ENCODE assay signal across 2 cellular contexts in the genomic region with DNA sequence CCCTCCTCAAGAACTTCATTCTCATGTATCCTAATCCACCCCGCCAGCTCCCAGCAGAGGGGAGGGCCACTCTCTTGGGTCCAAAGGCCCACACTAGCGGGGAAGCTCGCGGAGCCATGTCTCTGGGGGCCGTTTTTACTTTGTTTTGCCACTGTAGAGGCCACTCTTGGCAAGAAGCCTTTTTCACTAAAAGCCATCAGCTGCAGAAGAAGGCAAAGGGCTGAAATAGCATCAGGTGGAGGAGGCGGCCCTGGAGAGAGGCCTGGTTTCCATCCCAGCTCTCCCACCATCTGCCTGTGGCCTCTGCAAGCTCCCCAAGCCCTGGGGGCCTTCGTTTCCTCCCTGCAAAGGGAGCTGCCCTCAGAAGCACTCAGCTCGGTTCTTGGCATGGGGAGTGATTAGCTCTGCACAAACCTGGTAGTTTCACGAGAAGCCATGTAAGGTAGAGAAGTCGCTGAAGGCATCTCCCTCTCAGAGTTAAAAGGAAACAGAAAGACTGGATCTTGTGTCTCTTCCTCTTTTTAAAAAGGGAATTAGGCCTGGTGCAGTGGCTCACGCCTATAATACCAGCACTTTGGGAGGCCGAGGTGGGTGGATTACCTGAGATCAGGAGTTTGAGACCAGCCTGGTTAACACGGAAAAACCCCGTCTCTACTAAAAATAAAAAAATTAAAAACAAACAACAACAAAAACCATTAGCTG.
TF ChIP-seq lines count a peak whose summit lies in the region.

No MANE protein-coding gene starts in this region.

TF ChIP-seq in SK-N-SH, 30 proteins besides CTCF, POLR2A, EP300 and RAD21 (continued from another document):
- TF ChIP-seq, protein P1, sequence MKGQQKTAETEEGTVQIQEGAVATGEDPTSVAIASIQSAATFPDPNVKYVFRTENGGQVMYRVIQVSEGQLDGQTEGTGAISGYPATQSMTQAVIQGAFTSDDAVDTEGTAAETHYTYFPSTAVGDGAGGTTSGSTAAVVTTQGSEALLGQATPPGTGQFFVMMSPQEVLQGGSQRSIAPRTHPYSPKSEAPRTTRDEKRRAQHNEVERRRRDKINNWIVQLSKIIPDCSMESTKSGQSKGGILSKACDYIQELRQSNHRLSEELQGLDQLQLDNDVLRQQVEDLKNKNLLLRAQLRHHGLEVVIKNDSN (IDR thresholded peaks at IDR 0.05; ENCODE audit: borderline replicate concordance, low read depth): no peak
- TF ChIP-seq RCOR1 (IDR thresholded peaks at IDR 0.05; ENCODE audit: low read length) (peak; percentile 39; the same call in 1 of the 2 replicates), SIN3A (IDR thresholded peaks at IDR 0.05; ENCODE audit: borderline replicate concordance, low read depth, low read length) (no peak), CHD2 (IDR thresholded peaks at IDR 0.05; ENCODE audit: low read length, partially characterized antibody) (no peak), FOSL2 (IDR thresholded peaks at IDR 0.05; ENCODE audit: borderline replicate concordance, low read depth) (no peak), MEF2A (IDR thresholded peaks at IDR 0.05; ENCODE audit: borderline replicate concordance, low read depth) (no peak)
TF ChIP-seq in SK-N-SH: peak in this region for 1.

TF ChIP-seq in SK-N-SH treated with all-trans-retinoic acid at 6 μM for 48 hours, 23 proteins besides CTCF, POLR2A, EP300 and RAD21 (continued from another document):
- TF ChIP-seq, protein P2, sequence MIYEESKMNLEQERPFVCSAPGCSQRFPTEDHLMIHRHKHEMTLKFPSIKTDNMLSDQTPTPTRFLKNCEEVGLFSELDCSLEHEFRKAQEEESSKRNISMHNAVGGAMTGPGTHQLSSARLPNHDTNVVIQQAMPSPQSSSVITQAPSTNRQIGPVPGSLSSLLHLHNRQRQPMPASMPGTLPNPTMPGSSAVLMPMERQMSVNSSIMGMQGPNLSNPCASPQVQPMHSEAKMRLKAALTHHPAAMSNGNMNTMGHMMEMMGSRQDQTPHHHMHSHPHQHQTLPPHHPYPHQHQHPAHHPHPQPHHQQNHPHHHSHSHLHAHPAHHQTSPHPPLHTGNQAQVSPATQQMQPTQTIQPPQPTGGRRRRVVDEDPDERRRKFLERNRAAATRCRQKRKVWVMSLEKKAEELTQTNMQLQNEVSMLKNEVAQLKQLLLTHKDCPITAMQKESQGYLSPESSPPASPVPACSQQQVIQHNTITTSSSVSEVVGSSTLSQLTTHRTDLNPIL (CRISPR knock-in tag; IDR thresholded peaks at IDR 0.05; ENCODE audit: low read depth): no peak
- TF ChIP-seq, protein P3, sequence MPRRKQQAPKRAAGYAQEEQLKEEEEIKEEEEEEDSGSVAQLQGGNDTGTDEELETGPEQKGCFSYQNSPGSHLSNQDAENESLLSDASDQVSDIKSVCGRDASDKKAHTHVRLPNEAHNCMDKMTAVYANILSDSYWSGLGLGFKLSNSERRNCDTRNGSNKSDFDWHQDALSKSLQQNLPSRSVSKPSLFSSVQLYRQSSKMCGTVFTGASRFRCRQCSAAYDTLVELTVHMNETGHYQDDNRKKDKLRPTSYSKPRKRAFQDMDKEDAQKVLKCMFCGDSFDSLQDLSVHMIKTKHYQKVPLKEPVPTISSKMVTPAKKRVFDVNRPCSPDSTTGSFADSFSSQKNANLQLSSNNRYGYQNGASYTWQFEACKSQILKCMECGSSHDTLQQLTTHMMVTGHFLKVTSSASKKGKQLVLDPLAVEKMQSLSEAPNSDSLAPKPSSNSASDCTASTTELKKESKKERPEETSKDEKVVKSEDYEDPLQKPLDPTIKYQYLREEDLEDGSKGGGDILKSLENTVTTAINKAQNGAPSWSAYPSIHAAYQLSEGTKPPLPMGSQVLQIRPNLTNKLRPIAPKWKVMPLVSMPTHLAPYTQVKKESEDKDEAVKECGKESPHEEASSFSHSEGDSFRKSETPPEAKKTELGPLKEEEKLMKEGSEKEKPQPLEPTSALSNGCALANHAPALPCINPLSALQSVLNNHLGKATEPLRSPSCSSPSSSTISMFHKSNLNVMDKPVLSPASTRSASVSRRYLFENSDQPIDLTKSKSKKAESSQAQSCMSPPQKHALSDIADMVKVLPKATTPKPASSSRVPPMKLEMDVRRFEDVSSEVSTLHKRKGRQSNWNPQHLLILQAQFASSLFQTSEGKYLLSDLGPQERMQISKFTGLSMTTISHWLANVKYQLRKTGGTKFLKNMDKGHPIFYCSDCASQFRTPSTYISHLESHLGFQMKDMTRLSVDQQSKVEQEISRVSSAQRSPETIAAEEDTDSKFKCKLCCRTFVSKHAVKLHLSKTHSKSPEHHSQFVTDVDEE (CRISPR knock-in tag; IDR thresholded peaks at IDR 0.05): no peak
- TF ChIP-seq ZFP30 (CRISPR knock-in tag; IDR thresholded peaks at IDR 0.05) (no peak), ZC3H10 (CRISPR knock-in tag; IDR thresholded peaks at IDR 0.05) (no peak), TCF4 (CRISPR knock-in tag; IDR thresholded peaks at IDR 0.05; ENCODE audit: borderline replicate concordance) (no peak), ARNTL (CRISPR knock-in tag; IDR thresholded peaks at IDR 0.05; ENCODE audit: borderline replicate concordance, low read depth) (no peak)
